Comparison of ENCODE assay signal across 25 cellular contexts in the genomic region with DNA sequence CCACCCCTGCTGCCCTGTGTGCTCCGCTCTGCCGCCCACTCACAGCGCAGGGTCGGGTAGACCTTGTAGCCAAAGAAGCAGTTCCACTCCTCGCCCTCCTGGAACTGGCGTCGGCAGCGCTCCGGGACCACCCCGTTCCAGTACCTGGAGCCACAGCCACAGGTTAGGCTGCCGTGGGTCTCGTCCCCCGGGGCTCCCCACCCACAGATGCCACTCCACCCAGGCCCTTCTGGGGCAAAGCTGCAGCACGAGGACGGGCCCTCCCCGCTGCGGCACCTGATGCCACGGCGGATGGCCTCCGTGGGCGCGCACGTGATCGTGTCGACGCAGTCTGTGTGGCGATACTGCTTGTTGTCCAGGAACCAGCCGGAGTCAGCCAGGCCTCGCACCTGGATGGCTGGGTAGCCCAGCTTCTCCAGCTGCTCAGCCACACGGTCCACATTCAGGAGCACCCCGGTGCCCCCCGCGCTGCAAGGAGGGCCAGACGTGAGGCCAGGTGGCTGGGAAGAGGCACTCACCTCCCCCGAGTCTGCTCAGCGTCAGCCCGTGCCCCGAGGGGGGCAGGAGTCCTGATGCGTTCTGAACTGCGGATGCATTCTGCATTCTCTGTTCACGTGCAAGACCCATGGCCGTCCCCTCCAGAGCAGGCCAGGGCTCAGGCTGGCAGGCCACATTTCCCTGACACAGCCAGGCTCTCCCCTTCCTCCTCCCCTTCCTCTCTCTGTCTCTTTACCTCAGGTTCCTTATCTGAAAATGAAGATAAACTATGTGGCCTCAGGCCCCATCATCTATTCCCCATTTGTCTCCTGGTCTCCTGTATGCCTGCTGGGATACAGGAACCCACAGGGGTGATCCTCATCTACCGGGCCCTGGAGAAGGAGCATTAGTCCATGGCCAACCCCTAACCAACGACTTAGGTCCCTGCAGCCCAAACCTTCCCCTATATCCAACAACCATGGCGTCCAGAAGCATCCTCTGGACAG. TPM values are rescaled to one million over a fixed set of nuclear protein-coding genes. Genes with fewer than 3 reads are reported as not detected.
"Had no signal": no experiment of that assay in that cellular context is flagged by ENCODE, and none has a peak within 500 bp of the region (broad histone marks: within the 10 kb centered on the region; RNA-seq: fewer than 3 reads in every experiment).

No MANE protein-coding gene starts in this region.

- H3K4me3 ChIP-seq: gastrocnemius medialis, heart right ventricle, left lung, prostate gland, tibial nerve had no signal

- H3K27ac ChIP-seq: gastrocnemius medialis, heart right ventricle, left lung, prostate gland, tibial nerve had no signal

- H3K27ac Mint-ChIP-seq: activated naive CD4-positive, alpha-beta T cell treated with anti-CD3 and anti-CD28 coated beads for 36 hours; activated T-helper 2 cell treated with anti-CD3 and anti-CD28 coated beads, Interferon-gamma antibody, Interleukin-2, Interleukin-4, amounts not matched to agents 10 μg/mL and 5 μg/mL and 100 μg/mL, durations not matched to agents 14 hours and 24 hours and 36 hours; memory B cell had no signal

- H3K36me3 ChIP-seq: gastrocnemius medialis, heart right ventricle, left lung, prostate gland, tibial nerve had no signal

- H3K4me1 Mint-ChIP-seq: memory B cell had no signal

- ATAC-seq: gastrocnemius medialis; heart right ventricle; left lung; naive thymus-derived CD8-positive, alpha-beta T cell; right cardiac atrium had no signal

- H3K9me3 ChIP-seq: gastrocnemius medialis, left lung, prostate gland, tibial nerve had no signal

- DNase-seq: activated CD4-positive, alpha-beta T cell treated with anti-CD3 and anti-CD28 coated beads, Interleukin-2, amount 50 U/mL, for 1 hour; activated CD4-positive, CD25-positive, alpha-beta regulatory T cell; activated CD8-positive, alpha-beta memory T cell treated with anti-CD3 and anti-CD28 coated beads for 24 hours; activated naive CD4-positive, alpha-beta T cell treated with anti-CD3 and anti-CD28 coated beads for 36 hours; dermis blood vessel endothelial cell; gastrocnemius medialis; heart right ventricle; left lung; naive thymus-derived CD8-positive, alpha-beta T cell; occipital lobe; small intestine; stimulated activated CD4-positive, alpha-beta T cell treated with anti-CD3 and anti-CD28 coated beads, Interleukin-4, amount 100 ng/mL, for 24 hours; stimulated activated naive CD4-positive, alpha-beta T cell treated with Interleukin-2 at 50 U/mL for 16 hours; substantia nigra; T-helper 2 cell had no signal

- H3K9me3 Mint-ChIP-seq: activated naive CD4-positive, alpha-beta T cell treated with anti-CD3 and anti-CD28 coated beads for 36 hours; activated T-helper 2 cell treated with anti-CD3 and anti-CD28 coated beads, Interferon-gamma antibody, Interleukin-2, Interleukin-4, amounts not matched to agents 10 μg/mL and 5 μg/mL and 100 μg/mL, durations not matched to agents 14 hours and 24 hours and 36 hours; memory B cell; naive thymus-derived CD8-positive, alpha-beta T cell had no signal

- H3K36me3 Mint-ChIP-seq: memory B cell; naive thymus-derived CD8-positive, alpha-beta T cell had no signal

- H3K4me3 Mint-ChIP-seq: activated naive CD4-positive, alpha-beta T cell treated with anti-CD3 and anti-CD28 coated beads for 36 hours; memory B cell; naive thymus-derived CD8-positive, alpha-beta T cell had no signal

RNA-seq across cellular contexts. Expression of a gene that starts 4.1 kb away (rescaled TPM):
- total RNA-seq: chondrocyte; dermis blood vessel endothelial cell; epithelial cell of proximal tubule; naive thymus-derived CD8-positive, alpha-beta T cell; right cardiac atrium; tibial nerve had no signal
- polyA plus RNA-seq: naive thymus-derived CD8-positive, alpha-beta T cell had no signal

RNA-seq across cellular contexts. Expression of a gene that starts 9.9 kb away (rescaled TPM):
- total RNA-seq: activated naive CD4-positive, alpha-beta T cell treated with anti-CD3 and anti-CD28 coated beads for 36 hours; activated T-helper 2 cell treated with anti-CD3 and anti-CD28 coated beads, Interferon-gamma antibody, Interleukin-2, Interleukin-4, amounts not matched to agents 10 μg/mL and 5 μg/mL and 100 μg/mL, durations not matched to agents 14 hours and 24 hours and 36 hours; astrocyte; chondrocyte; dermis blood vessel endothelial cell; epithelial cell of proximal tubule; left lung; mucosa of gallbladder; naive thymus-derived CD8-positive, alpha-beta T cell; tibial nerve had no signal
- polyA plus RNA-seq: adipose tissue; naive thymus-derived CD8-positive, alpha-beta T cell had no signal
